8 cellular contexts compared by ENCODE assay signal in the genomic region with DNA sequence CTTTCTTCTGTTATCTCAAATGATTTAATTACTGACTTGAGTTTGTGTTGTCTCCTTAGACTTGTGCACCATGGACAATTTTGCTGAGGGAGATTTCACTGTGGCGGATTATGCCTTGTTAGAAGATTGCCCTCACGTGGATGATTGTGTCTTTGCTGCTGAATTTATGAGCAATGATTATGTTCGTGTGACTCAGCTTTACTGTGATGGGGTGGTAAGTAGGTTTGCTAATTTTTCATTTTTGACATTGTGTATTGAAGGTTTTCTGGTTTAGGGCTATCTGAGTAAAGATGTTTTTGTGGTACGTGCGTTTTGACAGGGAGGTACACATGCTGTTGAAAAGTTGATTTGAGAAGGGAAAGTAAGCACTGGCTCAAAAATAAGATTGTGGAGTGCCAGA. TPM values are rescaled to one million over a fixed set of nuclear protein-coding genes. Genes with fewer than 3 reads are reported as not detected.
DNase-seq lines count a peak whose midpoint lies in the region; ATAC-seq and TF ChIP-seq lines count a peak whose summit lies in the region.

No MANE protein-coding gene starts in this region.

- H3K4me3 Mint-ChIP-seq in osteocyte (ENCODE audit: unreplicated experiment): no peak overlapping the region

- ATAC-seq in GM19452 (IDR thresholded peaks at IDR 0.05; ENCODE audit: unreplicated experiment): no peak
- no peak for ATAC-seq in HG03108 (IDR thresholded peaks at IDR 0.05; ENCODE audit: unreplicated experiment)
- ATAC-seq in HG02678 (IDR thresholded peaks at IDR 0.05; ENCODE audit: unreplicated experiment): no peak

- DNase-seq in GM03348 (ENCODE audit: low spot score): peak; percentile 24
- DNase-seq in NCI-H2107 treated with DMSO at 0.1 percent for 48 hours (lab: John Stamatoyannopoulos, UW; ENCODE audit: unreplicated experiment): peak; percentile 72
- DNase-seq in dorsolateral prefrontal cortex: peak in 2 of 10 donors; percentile 12 to 53
- no peak for DNase-seq in osteocyte (ENCODE audit: extremely low spot score, unreplicated experiment)
- no peak for DNase-seq in AG20443 (ENCODE audit: low spot score)

- H3K27me3 Mint-ChIP-seq in osteocyte (ENCODE audit: unreplicated experiment): no peaks in the 10 kb centered on the region

- TF ChIP-seq CTCF in dorsolateral prefrontal cortex (IDR thresholded peaks at IDR 0.05 in 54 of 56, conservative IDR thresholded peaks at IDR 0.05 in 2 of 56; ENCODE audit: low read depth in 1 of 56, partially characterized antibody in 56 of 56) (peak in 51 of 56 donors; percentile 19 to 66 (median 44)), osteocyte (IDR thresholded peaks at IDR 0.05) (peak; percentile 55)

- H3K9me3 Mint-ChIP-seq in osteocyte (ENCODE audit: unreplicated experiment): no peaks in the 10 kb centered on the region

- intact Hi-C loops in dorsolateral prefrontal cortex (cut with DNase I): no loop called here

- no peak overlapping the region for H3K27ac Mint-ChIP-seq in osteocyte (ENCODE audit: unreplicated experiment)

- H3K4me1 Mint-ChIP-seq in osteocyte (ENCODE audit: unreplicated experiment): peaks cover 8% of the 10 kb centered on the region

- H3K27me3 ChIP-seq in dorsolateral prefrontal cortex: no peaks in the 10 kb centered on the region

- peak overlapping the region in 2 of 59 donors; percentile 11 to 17 for H3K27ac ChIP-seq in dorsolateral prefrontal cortex

- H3K4me3 ChIP-seq in dorsolateral prefrontal cortex: no peak overlapping the region

- H3K36me3 Mint-ChIP-seq in osteocyte (ENCODE audit: unreplicated experiment): peaks cover 8% of the 10 kb centered on the region

RNA-seq across cellular contexts. Expression of a gene that starts 14.1 kb away (rescaled TPM):
- total RNA-seq in dorsolateral prefrontal cortex: 100 to 1,000 TPM; 216 to 414 (median 302) TPM
- total RNA-seq in osteocyte: 242 and 252 TPM in 2 replicates

RNA-seq across cellular contexts. Expression of a gene that starts 14.3 kb away (rescaled TPM):
- total RNA-seq in dorsolateral prefrontal cortex (10 to 100 TPM; 10.2 to 39.8 (median 22.9) TPM), osteocyte (16.0 and 19.7 TPM in 2 replicates)

Comparison
In these comparisons a context has a peak if more than half of its experiments do, and no peak if none do; other contexts are left out.
1. DNase-seq: peak in GM03348 (single experiment) and NCI-H2107 treated with DMSO at 0.1 percent for 48 hours (single experiment); none in osteocyte (single experiment) and AG20443 (single experiment).